9 cellular contexts compared by ENCODE assay signal in genomic region chr2:25315316-25315680, GRCh38. TPM values are rescaled to one million over a fixed set of nuclear protein-coding genes. Genes with fewer than 3 reads are reported as not detected.
DNase-seq lines count a peak whose midpoint lies in the region; ATAC-seq and TF ChIP-seq lines count a peak whose summit lies in the region.
"Had no signal": no experiment of that assay in that cellular context is flagged by ENCODE, and none has a peak within 500 bp of the region (broad histone marks: within the 10 kb centered on the region; RNA-seq: fewer than 3 reads in every experiment).

No MANE protein-coding gene starts in this region.

- H3K27me3 ChIP-seq in iPS-20b (ENCODE audit: insufficient read depth, low read length) (no peaks in the 10 kb centered on the region), stomach (no peaks in the 10 kb centered on the region)

- peaks cover 14% of the 10 kb centered on the region for H3K36me3 Mint-ChIP-seq in T-helper 2 cell treated with Interferon-gamma antibody and Interleukin-4, amounts not matched to agents 5 μg/mL and 100 μg/mL, for 36 hours (ENCODE audit: low read depth)

- H3K4me3 ChIP-seq in iPS-20b (ENCODE audit: low read length) (no peak overlapping the region), stomach (no peak overlapping the region)

- intact Hi-C loops in stomach (cut with DNase I; ENCODE audit: low total_unique reads), result no loop called here

- no peaks in the 10 kb centered on the region for H3K27me3 Mint-ChIP-seq in T-helper 2 cell treated with Interferon-gamma antibody and Interleukin-4, amounts not matched to agents 5 μg/mL and 100 μg/mL, for 36 hours (ENCODE audit: low read depth)

- H3K9ac ChIP-seq in iPS-20b (ENCODE audit: low read depth, low read length), result peak overlapping the region; percentile 35; the same call in 1 of the 2 replicates

- H3K9me3 Mint-ChIP-seq in T-helper 2 cell treated with Interferon-gamma antibody and Interleukin-4, amounts not matched to agents 5 μg/mL and 100 μg/mL, for 36 hours, result no peaks in the 10 kb centered on the region
- H3K9me3 Mint-ChIP-seq: neural crest cell had no signal

- H3K4me3 Mint-ChIP-seq in T-helper 2 cell treated with Interferon-gamma antibody and Interleukin-4, amounts not matched to agents 5 μg/mL and 100 μg/mL, for 36 hours, result no peak overlapping the region
- H3K4me3 Mint-ChIP-seq: neural crest cell had no signal

- DNase-seq in T-helper 2 cell treated with Interferon-gamma antibody and Interleukin-4, amounts not matched to agents 5 μg/mL and 100 μg/mL, for 36 hours (ENCODE audit: low spot score), result no peak
- DNase-seq in T-helper 2 cell, result no peak
- DNase-seq in stomach, result no peak
- DNase-seq in SHP77 (lab: John Stamatoyannopoulos, UW), result no peak
- no peak for DNase-seq in NCI-H2107 treated with DMSO at 0.1 percent for 48 hours (lab: John Stamatoyannopoulos, UW; ENCODE audit: unreplicated experiment)

- peak overlapping the region; percentile 97; the same call in 1 of the 2 replicates for H3K27ac ChIP-seq in VCaP
- H3K27ac ChIP-seq in iPS-20b (ENCODE audit: low read length), result no peak overlapping the region
- H3K27ac ChIP-seq in stomach, result peak overlapping the region in 4 of 5 donors; percentile 49 to 82 (median 77)

- H3K4me1 ChIP-seq in iPS-20b (ENCODE audit: insufficient read depth, low read length), result peaks cover 27% of the 10 kb centered on the region
- H3K4me1 ChIP-seq in stomach, result peaks cover 58 to 70% (median 64%) of the 10 kb centered on the region in 4 donors

- peak overlapping the region; percentile 78 for H3K27ac Mint-ChIP-seq in T-helper 2 cell treated with Interferon-gamma antibody and Interleukin-4, amounts not matched to agents 5 μg/mL and 100 μg/mL, for 36 hours

- TF ChIP-seq CTCF in VCaP (conservative IDR thresholded peaks at IDR 0.05) (no peak), stomach (IDR thresholded peaks at IDR 0.05) (no peak)

- H3K9me3 ChIP-seq in iPS-20b (ENCODE audit: insufficient read depth, low read depth, low read length) (no peaks in the 10 kb centered on the region), stomach (no peaks in the 10 kb centered on the region)

- 52 to 69% (median 63%) methylated on average over 5 to 11 of the region's 11 CpGs for WGBS in stomach, 5 donors

- no peak for ATAC-seq in GM19452 (IDR thresholded peaks at IDR 0.05; ENCODE audit: unreplicated experiment)

- peaks cover 43% of the 10 kb centered on the region for H3K4me1 Mint-ChIP-seq in T-helper 2 cell treated with Interferon-gamma antibody and Interleukin-4, amounts not matched to agents 5 μg/mL and 100 μg/mL, for 36 hours (ENCODE audit: low read depth)

- no peak for TF ChIP-seq POLR2A in stomach (IDR thresholded peaks at IDR 0.05)

- H3K36me3 ChIP-seq in iPS-20b (ENCODE audit: insufficient read depth, low read depth, low read length), result no peaks in the 10 kb centered on the region
- H3K36me3 ChIP-seq in stomach, result peaks cover 3 to 21% (median 17%) of the 10 kb centered on the region in 4 donors

- no peak for TF ChIP-seq EP300 in stomach (IDR thresholded peaks at IDR 0.05)

RNA-seq across cellular contexts. Expression of gene DNMT3A, which starts 26.4 kb away (rescaled TPM):
- 10 to 100 TPM in 4 of 5 donors, 1 to 10 TPM in 1; 6.4 to 47.4 (median 21.9) TPM for total RNA-seq in stomach
- 10 to 100 TPM in 1 of 3 donors, 1 to 10 TPM in 2; 3.4 to 10.1 (median 5.1) TPM for polyA plus RNA-seq in stomach
